18 cellular contexts compared by ENCODE assay signal in the genomic region with DNA sequence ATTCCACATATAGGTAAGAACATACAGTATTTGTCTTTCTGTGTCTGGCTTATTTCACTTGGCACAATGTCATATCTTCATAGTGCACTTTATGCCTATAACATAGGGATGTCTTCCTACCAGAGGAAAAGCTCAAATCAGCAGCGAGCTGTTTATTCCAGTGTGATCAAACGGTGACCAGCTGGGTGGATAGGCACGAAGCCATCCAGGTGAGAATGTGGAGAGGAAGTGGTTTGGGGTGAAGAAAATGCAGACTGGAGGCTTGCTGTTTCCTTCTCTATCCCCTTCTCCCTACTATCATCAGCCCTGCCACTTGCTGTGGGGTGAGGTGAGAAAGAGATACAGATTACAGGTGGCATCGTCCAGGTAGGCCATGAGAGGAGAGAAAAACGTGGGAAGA. TPM values are rescaled to one million over a fixed set of nuclear protein-coding genes. Genes with fewer than 3 reads are reported as not detected.
DNase-seq lines count a peak whose midpoint lies in the region; ATAC-seq and TF ChIP-seq lines count a peak whose summit lies in the region.
"Had no signal": no experiment of that assay in that cellular context is flagged by ENCODE, and none has a peak within 500 bp of the region (broad histone marks: within the 10 kb centered on the region; RNA-seq: fewer than 3 reads in every experiment).

No MANE protein-coding gene starts in this region.

- no peak overlapping the region for H4K8ac ChIP-seq in H9 (replicated peaks; ENCODE audit: insufficient read length, low read depth, low read length)

- H2AK5ac ChIP-seq in H9 (ENCODE audit: insufficient read length, low read length) = no peak overlapping the region

- no peaks in the 10 kb centered on the region for H3K9me3 ChIP-seq in H9 (ENCODE audit: control insufficient read depth, low read depth, low read length)
- H3K9me3 ChIP-seq: A549, Peyer's patch had no signal

- H3K4me3 Mint-ChIP-seq in activated naive CD8-positive, alpha-beta T cell = peak overlapping the region; percentile 3
- no peak overlapping the region for H3K4me3 Mint-ChIP-seq in activated naive CD8-positive, alpha-beta T cell treated with anti-CD3 and anti-CD28 coated beads for 36 hours
- H3K4me3 Mint-ChIP-seq in H9 (no peak overlapping the region), chondrocyte (ENCODE audit: unreplicated experiment) (no peak overlapping the region)
- H3K4me3 Mint-ChIP-seq: CD4-positive, alpha-beta T cell had no signal

- peaks cover 3% of the 10 kb centered on the region for H3K79me1 ChIP-seq in H9 (ENCODE audit: insufficient read depth, low read depth, low read length, poor library complexity, severe bottlenecking)

- H3K4me1 Mint-ChIP-seq in activated naive CD8-positive, alpha-beta T cell (ENCODE audit: low read depth) = peaks cover 27% of the 10 kb centered on the region
- H3K4me1 Mint-ChIP-seq in activated naive CD8-positive, alpha-beta T cell treated with anti-CD3 and anti-CD28 coated beads for 36 hours = peaks cover 15% of the 10 kb centered on the region
- H3K4me1 Mint-ChIP-seq in H9 (no peaks in the 10 kb centered on the region), chondrocyte (ENCODE audit: low read depth) (peaks cover 20% of the 10 kb centered on the region)

- no peak overlapping the region for H4K91ac ChIP-seq in H9 (ENCODE audit: insufficient read length, low read depth, low read length)

- H3K27ac ChIP-seq in H9 (ENCODE audit: insufficient read length, low read depth, low read length) = no peak overlapping the region
- H3K27ac ChIP-seq: A549, Peyer's patch, SK-N-MC had no signal

- H3K4me2 ChIP-seq in H9 (ENCODE audit: insufficient read depth, insufficient read length, low read length) = no peak overlapping the region
- H3K4me2 ChIP-seq: A549 had no signal

- ATAC-seq in HG02642 (IDR thresholded peaks at IDR 0.05; ENCODE audit: poor library complexity, unreplicated experiment) = no peak
- ATAC-seq: A549, HCT116, K562 had no signal

- no peaks in the 10 kb centered on the region for H3K4me1 ChIP-seq in H9 (ENCODE audit: insufficient read depth, low read length)
- H3K4me1 ChIP-seq: A549, Peyer's patch had no signal

- H3K14ac ChIP-seq in H9 (ENCODE audit: insufficient read depth, low read length) = no peak overlapping the region; the same call in 1 of the 2 replicates

- peaks cover 11% of the 10 kb centered on the region for H3K36me3 Mint-ChIP-seq in activated naive CD8-positive, alpha-beta T cell
- H3K36me3 Mint-ChIP-seq in activated naive CD8-positive, alpha-beta T cell treated with anti-CD3 and anti-CD28 coated beads for 36 hours = peaks cover 13% of the 10 kb centered on the region
- peaks cover 0 to 3% (median 3%) of the 10 kb centered on the region in 3 experiments; a peak in 4 of 7 replicates for H3K36me3 Mint-ChIP-seq in H9 (ENCODE audit: insufficient read depth in 1 of 3, low read depth in 3 of 3)
- H3K36me3 Mint-ChIP-seq in chondrocyte (ENCODE audit: low read depth) = no peaks in the 10 kb centered on the region

- H3K4ac ChIP-seq in H9 (ENCODE audit: low read depth, low read length) = no peak overlapping the region

- no peak overlapping the region for H3K56ac ChIP-seq in H9 (ENCODE audit: insufficient read length, low read depth, low read length)

- no peak overlapping the region for H3K18ac ChIP-seq in H9 (ENCODE audit: insufficient read length, low read depth, low read length)

- H3K23me2 ChIP-seq in H9 (ENCODE audit: insufficient read length, low read depth, low read length, poor library complexity, severe bottlenecking) = no peaks in the 10 kb centered on the region

- no peak overlapping the region for H2BK120ac ChIP-seq in H9 (ENCODE audit: low read depth, low read length, poor library complexity, severe bottlenecking)

- H3K9ac ChIP-seq in H9 (ENCODE audit: extremely low read depth, insufficient read length, low read length) = no peak overlapping the region

- no CpG with 5 or more reads among the region's 5 CpGs for WGBS in H9 (ENCODE audit: extremely low coverage, insufficient read length, low lambda C conversion rate)

- no peak overlapping the region for H3K23ac ChIP-seq in H9 (ENCODE audit: insufficient read length, low read depth, low read length)

- H3K27ac Mint-ChIP-seq in activated naive CD8-positive, alpha-beta T cell = no peak overlapping the region
- H3K27ac Mint-ChIP-seq in activated naive CD8-positive, alpha-beta T cell treated with anti-CD3 and anti-CD28 coated beads for 36 hours = no peak overlapping the region
- H3K27ac Mint-ChIP-seq in H9 (peak overlapping the region in 2 of 3 experiments; percentile 49 to 68; a peak in 3 of 7 replicates), chondrocyte (ENCODE audit: unreplicated experiment) (peak overlapping the region; percentile 83)
- H3K27ac Mint-ChIP-seq: CD4-positive, alpha-beta T cell had no signal

- no peak overlapping the region for H2BK20ac ChIP-seq in H9 (ENCODE audit: low read depth, low read length, poor library complexity, severe bottlenecking)

- no peaks in the 10 kb centered on the region for H4K20me1 ChIP-seq in H9 (ENCODE audit: control insufficient read depth, insufficient read depth, insufficient read length)

- TF ChIP-seq CTCF in H9 (conservative IDR thresholded peaks at IDR 0.05) (no peak), chondrocyte (IDR thresholded peaks at IDR 0.05) (no peak)

- H3T11ph ChIP-seq in H9 (ENCODE audit: low read length) = no peak overlapping the region

- no peak overlapping the region for H2BK15ac ChIP-seq in H9 (ENCODE audit: low read depth, low read length)

- H2BK12ac ChIP-seq in H9 (ENCODE audit: insufficient read length, low read depth, low read length) = no peak overlapping the region

- H3K27me3 Mint-ChIP-seq in activated naive CD8-positive, alpha-beta T cell = no peaks in the 10 kb centered on the region
- no peaks in the 10 kb centered on the region for H3K27me3 Mint-ChIP-seq in activated naive CD8-positive, alpha-beta T cell treated with anti-CD3 and anti-CD28 coated beads for 36 hours
- H3K27me3 Mint-ChIP-seq in H9 (ENCODE audit: low read depth) (no peaks in the 10 kb centered on the region), chondrocyte (ENCODE audit: low read depth) (no peaks in the 10 kb centered on the region)
- H3K27me3 Mint-ChIP-seq: CD4-positive, alpha-beta T cell had no signal

- peaks cover 11% of the 10 kb centered on the region; the same call in 1 of the 2 replicates for H3K79me2 ChIP-seq in H9 (ENCODE audit: insufficient read depth, low read length)

- no peaks in the 10 kb centered on the region for H3K9me3 Mint-ChIP-seq in activated naive CD8-positive, alpha-beta T cell (ENCODE audit: low read depth)
- peaks cover 2% of the 10 kb centered on the region for H3K9me3 Mint-ChIP-seq in activated naive CD8-positive, alpha-beta T cell treated with anti-CD3 and anti-CD28 coated beads for 36 hours
- H3K9me3 Mint-ChIP-seq in H9 (peaks cover 0 to 3% of the 10 kb centered on the region in 2 experiments; a peak in 2 of 5 replicates), chondrocyte (ENCODE audit: low read depth) (no peaks in the 10 kb centered on the region)

- H2BK5ac ChIP-seq in H9 (ENCODE audit: insufficient read length, low read length) = no peak overlapping the region

- no peaks in the 10 kb centered on the region for H3K27me3 ChIP-seq in H9 (ENCODE audit: insufficient read depth, low read length)
- H3K27me3 ChIP-seq: Peyer's patch had no signal

- no peak for DNase-seq in activated naive CD8-positive, alpha-beta T cell treated with anti-CD3 and anti-CD28 coated beads for 36 hours
- DNase-seq in H9 (no peak), chondrocyte (ENCODE audit: low spot score) (no peak), GOT3 (lab: John Stamatoyannopoulos, UW) (no peak), anterior cingulate cortex (lab: John Stamatoyannopoulos, UW) (no peak)
- DNase-seq: CD4-positive, alpha-beta T cell; NCI-H1105 treated with DMSO at 0.1 percent for 48 hours; NCI-H1694; NCI-H2081 treated with DMSO at 0.1 percent for 48 hours; NCI-H446 treated with DMSO at 0.1 percent for 48 hours; NCI-H69; Peyer's patch had no signal

- no peak overlapping the region for H4K5ac ChIP-seq in H9 (ENCODE audit: insufficient read length, low read depth, low read length)

- no peak overlapping the region for H2AFZ ChIP-seq in H9 (ENCODE audit: low read length)

RNA-seq across cellular contexts. Expression of a gene that starts 52.4 kb away (rescaled TPM):
- total RNA-seq in activated naive CD8-positive, alpha-beta T cell treated with anti-CD3 and anti-CD28 coated beads for 36 hours = 10 to 100 TPM; 85.2 to 86.1 TPM
- total RNA-seq in H9 (2021) (104 and 110 TPM in 2 replicates), chondrocyte (41.8 to 45.6 TPM (median 42.6 TPM) in 3 replicates)

Comparison
In these comparisons a context has a peak if more than half of its experiments do, and no peak if none do; other contexts are left out.
1. H3K27ac Mint-ChIP-seq: peak in H9 (2 of 3) and chondrocyte (single experiment); none in activated naive CD8-positive, alpha-beta T cell (single experiment) and activated naive CD8-positive, alpha-beta T cell treated with anti-CD3 and anti-CD28 coated beads for 36 hours (single experiment).